Comparison of ENCODE assay signal across 8 cellular contexts in genomic region chr2:238462782-238463396, GRCh38. TPM values are rescaled to one million over a fixed set of nuclear protein-coding genes. Genes with fewer than 3 reads are reported as not detected.
DNase-seq lines count a peak whose midpoint lies in the region; ATAC-seq lines count a peak whose summit lies in the region.

No MANE protein-coding gene starts in this region.

- DNase-seq in Caki2 (ENCODE audit: low read depth) (peak; percentile 3), NCI-H345 treated with DMSO at 0.1 percent for 48 hours (lab: John Stamatoyannopoulos, UW; ENCODE audit: unreplicated experiment) (peak; percentile 9), astrocyte of the hippocampus (ENCODE audit: low read depth, low spot score) (peak; percentile 44), kidney glomerular epithelial cell (lab: John Stamatoyannopoulos, UW) (peak; percentile 29)
- no peak for DNase-seq in activated T-cell treated with anti-CD3 and anti-CD28 coated beads, Interleukin-2, amount 50 U/mL, for 1 hour

- in situ Hi-C loops in Caki2 (cut with HindIII; ENCODE audit: low pct_unique_long_range_greater_than_20kb, low sequenced_read_pairs) = no loop called here

- ATAC-seq in GM21619 (IDR thresholded peaks at IDR 0.05; ENCODE audit: unreplicated experiment) (peak; percentile 73), GM18511 (IDR thresholded peaks at IDR 0.05; ENCODE audit: unreplicated experiment) (no peak), GM18502 (IDR thresholded peaks at IDR 0.05; ENCODE audit: poor library complexity, unreplicated experiment) (no peak)

RNA-seq across cellular contexts. Expression of gene ASB1, which starts 36.2 kb away (rescaled TPM):
- total RNA-seq in Caki2 (2014; rRNA removed; shearing (Covaris generic); ENCODE audit: low replicate concordance) = 10.2 and 13.3 TPM in 2 replicates
